ENCODE assay signal across 11 cellular contexts in the genomic region with DNA sequence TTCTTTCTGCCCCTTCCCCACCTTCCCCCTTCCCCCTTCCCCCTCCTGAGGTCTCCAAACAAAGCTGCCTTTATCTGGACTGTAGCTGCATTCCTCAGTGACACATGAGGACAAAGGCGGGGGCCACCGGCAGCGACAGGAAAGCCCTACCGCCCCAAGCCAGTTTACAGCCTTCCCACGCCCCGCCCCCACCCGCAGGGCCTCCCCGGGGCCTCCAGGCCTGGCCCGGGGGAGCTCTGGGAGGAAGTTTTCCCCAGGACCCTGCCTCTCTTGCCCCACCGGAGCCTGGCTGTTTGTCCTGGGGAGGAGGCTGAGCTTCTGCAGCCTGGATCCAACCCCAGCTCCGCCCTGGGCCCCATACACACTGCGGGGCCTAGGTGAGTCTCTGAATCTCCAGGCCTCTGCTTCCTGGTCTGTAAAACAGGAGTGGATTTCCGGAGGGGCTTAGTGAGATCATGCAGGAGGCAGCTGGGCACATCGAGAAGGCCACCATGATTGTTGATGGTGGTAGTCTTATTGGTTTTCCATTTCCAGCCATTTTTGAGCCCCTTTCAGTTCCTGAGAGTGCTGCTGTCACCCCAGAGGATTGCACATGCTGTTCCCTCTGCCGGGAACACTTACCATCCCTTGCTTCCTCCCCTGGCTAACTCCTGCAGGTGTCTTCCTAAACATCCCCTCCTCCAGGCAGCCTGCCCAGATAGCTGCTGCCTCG.
DNase-seq lines count a peak whose midpoint lies in the region; ATAC-seq and TF ChIP-seq lines count a peak whose summit lies in the region.
"Had no signal": no experiment of that assay in that cellular context is flagged by ENCODE, and none has a peak within 500 bp of the region (broad histone marks: within the 10 kb centered on the region; RNA-seq: fewer than 3 reads in every experiment).

No MANE protein-coding gene starts in this region.

- no peak overlapping the region for H3K27ac Mint-ChIP-seq in activated CD8-positive, alpha-beta T cell treated with anti-CD3 and anti-CD28 coated beads, Interleukin-2, amount 10 ng/mL, durations not matched to agents 7 days and 5 days
- H3K27ac Mint-ChIP-seq: stimulated activated naive B cell treated with anti-CD40 and anti-IgM and Interleukin-4, amounts not matched to agents 10 μg/mL and 1 μg/mL and 100 μg/mL, for 72 hours had no signal

- CTCF ChIA-PET in activated CD8-positive, alpha-beta T cell treated with anti-CD3 and anti-CD28 coated beads, Interleukin-2, amount 10 ng/mL, durations not matched to agents 7 days and 5 days (lab: Charles Lee), result no interaction called here

- no peaks in the 10 kb centered on the region for H3K9me3 Mint-ChIP-seq in activated CD8-positive, alpha-beta T cell treated with anti-CD3 and anti-CD28 coated beads, Interleukin-2, amount 10 ng/mL, durations not matched to agents 7 days and 5 days (ENCODE audit: insufficient read depth)

- POLR2A ChIA-PET in activated CD8-positive, alpha-beta T cell treated with anti-CD3 and anti-CD28 coated beads, Interleukin-2, amount 10 ng/mL, durations not matched to agents 7 days and 5 days (lab: Charles Lee), result no interaction called here

- H4K20me1 ChIP-seq in hepatocyte (ENCODE audit: insufficient read depth, poor library complexity, severe bottlenecking), result no peaks in the 10 kb centered on the region

- no peak overlapping the region for H3K4me3 ChIP-seq in hepatocyte
- no peak overlapping the region for H3K4me3 ChIP-seq in retinal pigment epithelial cell (ENCODE audit: low read length)

- no peaks in the 10 kb centered on the region for H3K27me3 ChIP-seq in hepatocyte

- H3K36me3 Mint-ChIP-seq in activated CD8-positive, alpha-beta T cell treated with anti-CD3 and anti-CD28 coated beads, Interleukin-2, amount 10 ng/mL, durations not matched to agents 7 days and 5 days (ENCODE audit: low read depth), result no peaks in the 10 kb centered on the region

- peak overlapping the region; percentile 88 for H3K27ac ChIP-seq in hepatocyte

- DNase-seq in H4 (ENCODE audit: low spot score) (peak; percentile 56), SW480 (ENCODE audit: low spot score) (peak; percentile 95), hepatocyte (ENCODE audit: low spot score) (peak; percentile 92), retinal pigment epithelial cell (ENCODE audit: low read depth) (peak; percentile 62), NCI-H2227 (lab: John Stamatoyannopoulos, UW; ENCODE audit: unreplicated experiment) (no peak)
- no peak for DNase-seq in activated CD8-positive, alpha-beta memory T cell treated with anti-CD3 and anti-CD28 coated beads, Interleukin-2, amount 50 U/mL, for 48 hours
- DNase-seq in activated CD8-positive, alpha-beta T cell treated with anti-CD3 and anti-CD28 coated beads, Interleukin-2, amount 10 ng/mL, durations not matched to agents 7 days and 5 days, result no peak
- DNase-seq: activated CD4-positive, CD25-positive, alpha-beta regulatory T cell; NCI-H510A; stimulated activated naive B cell treated with anti-CD40 and anti-IgM and Interleukin-4, amounts not matched to agents 10 μg/mL and 1 μg/mL and 100 μg/mL, for 72 hours had no signal

- TF ChIP-seq CTCF in hepatocyte (IDR thresholded peaks at IDR 0.05; ENCODE audit: poor library complexity) (no peak), retinal pigment epithelial cell (conservative IDR thresholded peaks at IDR 0.05; ENCODE audit: low read depth, low read length) (no peak)

- no peaks in the 10 kb centered on the region for H3K9me2 ChIP-seq in hepatocyte (replicated peaks; ENCODE audit: insufficient read depth)

- 8% methylated on average over 11 of the region's 16 CpGs for WGBS in hepatocyte (ENCODE audit: low lambda C conversion rate, missing lambda C conversion rate)

- peak overlapping the region; percentile 26 for H3K4me2 ChIP-seq in hepatocyte

- no peaks in the 10 kb centered on the region for H3K9me3 ChIP-seq in hepatocyte (ENCODE audit: low read depth)

- peaks cover 2% of the 10 kb centered on the region for H3K4me1 Mint-ChIP-seq in activated CD8-positive, alpha-beta T cell treated with anti-CD3 and anti-CD28 coated beads, Interleukin-2, amount 10 ng/mL, durations not matched to agents 7 days and 5 days (ENCODE audit: low read depth)

- H3K27me3 Mint-ChIP-seq in activated CD8-positive, alpha-beta T cell treated with anti-CD3 and anti-CD28 coated beads, Interleukin-2, amount 10 ng/mL, durations not matched to agents 7 days and 5 days (ENCODE audit: low read depth), result peaks cover 4% of the 10 kb centered on the region

- H3K36me3 ChIP-seq in hepatocyte (replicated peaks; ENCODE audit: insufficient read depth, low read depth), result no peaks in the 10 kb centered on the region

- no peak for ATAC-seq in GM18520 (IDR thresholded peaks at IDR 0.05; ENCODE audit: unreplicated experiment)
- ATAC-seq in activated CD8-positive, alpha-beta T cell treated with anti-CD3 and anti-CD28 coated beads, Interleukin-2, amount 10 ng/mL, durations not matched to agents 7 days and 5 days, result no peak
- ATAC-seq: stimulated activated naive B cell treated with anti-CD40 and anti-IgM and Interleukin-4, amounts not matched to agents 10 μg/mL and 1 μg/mL and 100 μg/mL, for 72 hours had no signal

- H3K4me3 Mint-ChIP-seq in activated CD8-positive, alpha-beta T cell treated with anti-CD3 and anti-CD28 coated beads, Interleukin-2, amount 10 ng/mL, durations not matched to agents 7 days and 5 days, result no peak overlapping the region
- H3K4me3 Mint-ChIP-seq: stimulated activated naive B cell treated with anti-CD40 and anti-IgM and Interleukin-4, amounts not matched to agents 10 μg/mL and 1 μg/mL and 100 μg/mL, for 72 hours had no signal

- H3K4me1 ChIP-seq in hepatocyte (ENCODE audit: insufficient read depth), result peaks cover 24% of the 10 kb centered on the region

- peak overlapping the region; percentile 22 for H2AFZ ChIP-seq in hepatocyte

- H3K79me2 ChIP-seq in hepatocyte, result no peaks in the 10 kb centered on the region

Comparison
In these comparisons a context has a peak if more than half of its experiments do, and no peak if none do; other contexts are left out.
1. DNase-seq: peak in H4 (single experiment), SW480 (single experiment), hepatocyte (single experiment) and retinal pigment epithelial cell (single experiment); none in NCI-H2227 (single experiment), activated CD8-positive, alpha-beta memory T cell treated with anti-CD3 and anti-CD28 coated beads, Interleukin-2, amount 50 U/mL, for 48 hours (single experiment) and activated CD8-positive, alpha-beta T cell treated with anti-CD3 and anti-CD28 coated beads, Interleukin-2, amount 10 ng/mL, durations not matched to agents 7 days and 5 days (single experiment).